Comparison of ENCODE assay signal across 31 cellular contexts in genomic region chr14:49754570-49755097, GRCh38.
"Had no signal": no experiment of that assay in that cellular context is flagged by ENCODE, and none has a peak within 500 bp of the region (broad histone marks: within the 10 kb centered on the region; RNA-seq: fewer than 3 reads in every experiment).

No MANE protein-coding gene starts in this region.

- H3K9me3 ChIP-seq: adrenal gland, body of pancreas, breast epithelium, Peyer's patch had no signal

- ATAC-seq: activated CD8-positive, alpha-beta memory T cell treated with anti-CD3 and anti-CD28 coated beads, Interleukin-2, amount 10 ng/mL, durations not matched to agents 7 days and 5 days; activated T-helper 17 cell treated with anti-CD3 and anti-CD28 coated beads, Interleukin-2, amount 50 U/mL, for 72 hours; body of pancreas; Right ventricle myocardium inferior; SK-N-SH treated with all-trans-retinoic acid at 6 μM for 48 hours; T-cell; T-helper 17 cell had no signal

- H3K27me3 ChIP-seq: adrenal gland, body of pancreas, breast epithelium, Peyer's patch had no signal

- H3K36me3 ChIP-seq: adrenal gland, breast epithelium, Peyer's patch had no signal

- DNase-seq: activated B cell treated with CpG ODN at 0.5 μM for 24 hours; activated CD4-positive, alpha-beta memory T cell treated with anti-CD3 and anti-CD28 coated beads, Interleukin-2, amount 10 ng/mL, durations not matched to agents 7 days and 5 days; activated CD4-positive, alpha-beta T cell treated with anti-CD3 and anti-CD28 coated beads for 1 hour; activated CD4-positive, alpha-beta T cell treated with anti-CD3 and anti-CD28 coated beads for 48 hours; activated CD8-positive, alpha-beta memory T cell treated with anti-CD3 and anti-CD28 coated beads for 24 hours; activated CD8-positive, alpha-beta memory T cell treated with anti-CD3 and anti-CD28 coated beads, Interleukin-2, amount 10 ng/mL, durations not matched to agents 7 days and 5 days; activated CD8-positive, alpha-beta memory T cell treated with anti-CD3 and anti-CD28 coated beads, Interleukin-2, amount 50 U/mL, for 48 hours; activated effector memory CD4-positive, alpha-beta T cell treated with anti-CD3 and anti-CD28 coated beads, Interleukin-2, amount 50 U/mL, for 16 hours; activated naive CD4-positive, alpha-beta T cell treated with Interleukin-2 at 50 U/mL for 16 hours; activated naive CD8-positive, alpha-beta T cell treated with anti-CD3 and anti-CD28 coated beads, Interleukin-2, amount 10 ng/mL, durations not matched to agents 7 days and 5 days; activated T-cell treated with anti-CD3 and anti-CD28 coated beads, Interleukin-2, amount 50 U/mL, for 48 hours; adrenal gland; body of pancreas; caudate nucleus; cerebellar nuclear complex; NCI-H1105; NCI-H1417 treated with DMSO at 0.1 percent for 48 hours; NCI-H2029; NCI-H345; NCI-H524 treated with DMSO at 0.1 percent for 48 hours; Peyer's patch; RPMI8226; SIG-M5; T-cell; T-helper 17 cell had no signal

- H3K4me1 ChIP-seq: adrenal gland, body of pancreas, breast epithelium, Peyer's patch had no signal

- H3K4me3 ChIP-seq: adrenal gland, body of pancreas, breast epithelium, Peyer's patch had no signal

- FAIRE-seq: astrocyte had no signal

- H3K27ac ChIP-seq: adrenal gland, body of pancreas, breast epithelium, Peyer's patch, VCaP had no signal
